1 cellular context compared by ENCODE assay signal in genomic region chr11:126165366-126166156, GRCh38.
TF ChIP-seq lines count a peak whose summit lies in the region.

No MANE protein-coding gene starts in this region.

TF ChIP-seq in HepG2, 621 proteins besides CTCF, POLR2A, EP300 and RAD21 (continued from another document and continues in another):
- TF ChIP-seq STAT6 (CRISPR knock-in tag; IDR thresholded peaks at IDR 0.05; ENCODE audit: borderline replicate concordance) (no peak), AHR (CRISPR knock-in tag; IDR thresholded peaks at IDR 0.05) (no peak), MTA3 (CRISPR knock-in tag; IDR thresholded peaks at IDR 0.05) (no peak), IRF1 (CRISPR knock-in tag; IDR thresholded peaks at IDR 0.05; ENCODE audit: low read depth) (no peak), PHF5A (CRISPR knock-in tag; IDR thresholded peaks at IDR 0.05; ENCODE audit: low read depth, unreplicated experiment) (no peak), SNRNP70 (IDR thresholded peaks at IDR 0.05; ENCODE audit: low read depth, low read length) (no peak), DDIT3 (CRISPR knock-in tag; IDR thresholded peaks at IDR 0.05) (no peak), NAIF1 (CRISPR knock-in tag; IDR thresholded peaks at IDR 0.05; ENCODE audit: borderline replicate concordance) (no peak), FOXP4 (CRISPR knock-in tag; IDR thresholded peaks at IDR 0.05) (0 out of 2 replicates have a peak, but pooled peaks have one; percentile 31), CENPT (CRISPR knock-in tag; IDR thresholded peaks at IDR 0.05; ENCODE audit: low read depth) (no peak), ZNF382 (CRISPR knock-in tag; IDR thresholded peaks at IDR 0.05; ENCODE audit: borderline replicate concordance) (no peak), ZNF569 (CRISPR knock-in tag; IDR thresholded peaks at IDR 0.05; ENCODE audit: borderline replicate concordance) (no peak), ZNF205 (CRISPR knock-in tag; IDR thresholded peaks at IDR 0.05) (no peak), ZNF777 (CRISPR knock-in tag; IDR thresholded peaks at IDR 0.05) (peak; percentile 53; the same call in 1 of the 2 replicates), RFXANK (CRISPR knock-in tag; IDR thresholded peaks at IDR 0.05) (no peak), ATF7 (IDR thresholded peaks at IDR 0.05) (no peak), ATF7 (CRISPR knock-in tag; IDR thresholded peaks at IDR 0.05) (no peak), ZNF124 (CRISPR knock-in tag; IDR thresholded peaks at IDR 0.05) (no peak), HNF1A (IDR thresholded peaks at IDR 0.05; ENCODE audit: low read depth) (no peak), HNF1A (CRISPR knock-in tag; IDR thresholded peaks at IDR 0.05; ENCODE audit: borderline replicate concordance) (no peak; the same call in 1 of the 2 replicates), ZGPAT (CRISPR knock-in tag; IDR thresholded peaks at IDR 0.05) (peak; percentile 25; the same call in 1 of the 2 replicates), NCOR1 (IDR thresholded peaks at IDR 0.05; ENCODE audit: borderline replicate concordance, low read length) (0 out of 2 replicates have a peak, but pooled peaks have one; percentile 42), FOXP1 (IDR thresholded peaks at IDR 0.05) (no peak), FOXP1 (CRISPR knock-in tag; IDR thresholded peaks at IDR 0.05) (peak; percentile 37; the same call in 1 of the 2 replicates), ZNF180 (CRISPR knock-in tag; IDR thresholded peaks at IDR 0.05; ENCODE audit: borderline replicate concordance, low read depth) (no peak), SIN3B (IDR thresholded peaks at IDR 0.05; ENCODE audit: low read length) (no peak), ZBTB49 (CRISPR knock-in tag; IDR thresholded peaks at IDR 0.05; ENCODE audit: borderline replicate concordance) (no peak), ZNF251 (CRISPR knock-in tag; IDR thresholded peaks at IDR 0.05) (no peak), ZNF30 (CRISPR knock-in tag; IDR thresholded peaks at IDR 0.05) (no peak), ZNF550 (CRISPR knock-in tag; IDR thresholded peaks at IDR 0.05; ENCODE audit: borderline replicate concordance) (no peak), MZF1 (CRISPR knock-in tag; IDR thresholded peaks at IDR 0.05; ENCODE audit: borderline replicate concordance) (no peak), HMGA1 (CRISPR knock-in tag; conservative IDR thresholded peaks at IDR 0.05) (no peak), HOXA5 (CRISPR knock-in tag; IDR thresholded peaks at IDR 0.05) (no peak), ZNF563 (CRISPR knock-in tag; IDR thresholded peaks at IDR 0.05) (no peak), PCBP2 (optimal IDR thresholded peaks at IDR 0.05; ENCODE audit: low read depth, low read length, poor library complexity, severe bottlenecking) (no peak), KDM6A (CRISPR knock-in tag; IDR thresholded peaks at IDR 0.05; ENCODE audit: low read depth) (peak; percentile 66), RFX3 (CRISPR knock-in tag; IDR thresholded peaks at IDR 0.05) (no peak), ZNF501 (CRISPR knock-in tag; IDR thresholded peaks at IDR 0.05) (peak; percentile 49), RBAK (CRISPR knock-in tag; IDR thresholded peaks at IDR 0.05) (no peak), ZNF224 (CRISPR knock-in tag; IDR thresholded peaks at IDR 0.05) (no peak), ZFP91 (CRISPR knock-in tag; IDR thresholded peaks at IDR 0.05; ENCODE audit: borderline replicate concordance) (peak; percentile 43; the same call in 1 of the 2 replicates), ZFX (CRISPR knock-in tag; IDR thresholded peaks at IDR 0.05; ENCODE audit: low read depth) (peak; percentile 42; the same call in 1 of the 2 replicates), ZNF7 (CRISPR knock-in tag; IDR thresholded peaks at IDR 0.05) (no peak), ZNF335 (CRISPR knock-in tag; IDR thresholded peaks at IDR 0.05) (no peak), ZNF773 (CRISPR knock-in tag; IDR thresholded peaks at IDR 0.05; ENCODE audit: borderline replicate concordance) (no peak), ZNF687 (CRISPR knock-in tag; IDR thresholded peaks at IDR 0.05) (peak; percentile 74), ZNF143 (CRISPR knock-in tag; IDR thresholded peaks at IDR 0.05) (no peak)
